Comparison of ENCODE assay signal across 1 cellular context in genomic region chr17:39014044-39014794, GRCh38.
A peak's percentile ranks its signal among the peaks of the same experiment; 100 is the strongest.
TF ChIP-seq lines count a peak whose summit lies in the region.

No MANE protein-coding gene starts in this region.

TF ChIP-seq in K562, 482 proteins besides CTCF, POLR2A, EP300 and RAD21 (continued from another document and continues in another):
- TF ChIP-seq TSHZ1 (CRISPR knock-in tag; IDR thresholded peaks at IDR 0.05) (peak; percentile 98), POLR3G (IDR thresholded peaks at IDR 0.05; ENCODE audit: extremely low read depth, insufficient read length, insufficient replicate concordance) (no peak), LEF1 (IDR thresholded peaks at IDR 0.05) (peak; percentile 58; the same call in 1 of the 2 replicates), ZKSCAN1 (IDR thresholded peaks at IDR 0.05; ENCODE audit: low read depth, low read length) (no peak), CREB5 (CRISPR knock-in tag; IDR thresholded peaks at IDR 0.05) (peak; percentile 97), ZNF507 (tag; conservative IDR thresholded peaks at IDR 0.05) (peak; percentile 66), NR2C2 (CRISPR knock-in tag; IDR thresholded peaks at IDR 0.05) (no peak), NR2C2 (tag; IDR thresholded peaks at IDR 0.05) (peak; percentile 84), ZNF224 (CRISPR knock-in tag; IDR thresholded peaks at IDR 0.05) (no peak), GABPB2 (CRISPR knock-in tag; conservative IDR thresholded peaks at IDR 0.05) (no peak), ZFX (CRISPR knock-in tag; IDR thresholded peaks at IDR 0.05) (no peak), HEY1 (CRISPR knock-in tag; IDR thresholded peaks at IDR 0.05; ENCODE audit: borderline replicate concordance) (peak; percentile 62; the same call in 1 of the 2 replicates), SMARCE1 (IDR thresholded peaks at IDR 0.05) (peak; percentile 83), XRCC4 (IDR thresholded peaks at IDR 0.05; ENCODE audit: extremely low read depth, insufficient read depth, insufficient read length) (no peak), HCFC1 (IDR thresholded peaks at IDR 0.05; ENCODE audit: low read depth, low read length) (no peak), ETV5 (CRISPR knock-in tag; IDR thresholded peaks at IDR 0.05; ENCODE audit: low read depth) (0 out of 2 replicates have a peak, but pooled peaks have one; percentile 49), ATF4 (CRISPR knock-in tag; IDR thresholded peaks at IDR 0.05) (peak; percentile 84), RERE (CRISPR knock-in tag; IDR thresholded peaks at IDR 0.05; ENCODE audit: borderline replicate concordance) (no peak), SMARCA5 (IDR thresholded peaks at IDR 0.05) (no peak), ZNF124 (CRISPR knock-in tag; IDR thresholded peaks at IDR 0.05) (no peak), FOXP4 (CRISPR knock-in tag; IDR thresholded peaks at IDR 0.05; ENCODE audit: borderline replicate concordance) (no peak), MAFF (IDR thresholded peaks at IDR 0.05; ENCODE audit: low read length) (peak; percentile 94), KDM4B (IDR thresholded peaks at IDR 0.05; ENCODE audit: borderline replicate concordance in 2 of 2, low read depth in 1 of 2) (no peak), ELK3 (CRISPR knock-in tag; IDR thresholded peaks at IDR 0.05) (peak; percentile 92; the same call in 1 of the 2 replicates), ZBTB5 (IDR thresholded peaks at IDR 0.05) (no peak), ZNF3 (CRISPR knock-in tag; IDR thresholded peaks at IDR 0.05) (peak; percentile 61; the same call in 1 of the 2 replicates), MIER1 (IDR thresholded peaks at IDR 0.05; ENCODE audit: low read depth) (no peak), IRF9 (tag; IDR thresholded peaks at IDR 0.05) (peak; percentile 97), ZNF316 (IDR thresholded peaks at IDR 0.05) (peak; percentile 98), ZNF12 (CRISPR knock-in tag; IDR thresholded peaks at IDR 0.05) (no peak), ZNF449 (CRISPR knock-in tag; IDR thresholded peaks at IDR 0.05) (peak; percentile 97), ZNF561 (CRISPR knock-in tag; conservative IDR thresholded peaks at IDR 0.05) (peak; percentile 86; the same call in 1 of the 2 replicates), MYBL2 (IDR thresholded peaks at IDR 0.05; ENCODE audit: low read depth) (no peak), MYBL2 (CRISPR knock-in tag; IDR thresholded peaks at IDR 0.05; ENCODE audit: borderline replicate concordance) (no peak), PHF8 (IDR thresholded peaks at IDR 0.05; ENCODE audit: borderline replicate concordance, low read length) (no peak), ZNF518B (CRISPR knock-in tag; IDR thresholded peaks at IDR 0.05) (no peak), PCBP1 (IDR thresholded peaks at IDR 0.05; ENCODE audit: low read depth, low read length, poor library complexity, severe bottlenecking) (no peak)
